25 cellular contexts compared by ENCODE assay signal in the genomic region with DNA sequence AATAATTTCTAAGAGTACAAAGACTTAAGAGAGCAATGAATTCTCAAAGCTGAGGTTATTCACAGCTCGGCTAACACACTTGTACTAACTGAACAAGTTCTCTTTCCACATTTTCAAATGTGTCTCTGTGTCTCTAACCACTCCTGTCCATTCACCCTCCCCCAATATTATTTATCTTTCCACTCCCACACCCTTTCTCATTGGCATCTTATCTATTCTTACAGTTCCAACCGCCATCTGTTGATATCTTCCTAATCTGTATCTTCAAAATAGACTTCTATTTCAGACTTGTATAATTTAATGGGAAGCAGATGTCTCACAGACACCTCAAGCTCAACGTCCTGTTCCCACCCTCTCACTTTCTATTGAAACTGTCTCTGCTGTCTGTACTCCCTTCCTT.
DNase-seq lines count a peak whose midpoint lies in the region; ATAC-seq, FAIRE-seq and TF ChIP-seq lines count a peak whose summit lies in the region.
"Had no signal": no experiment of that assay in that cellular context is flagged by ENCODE, and none has a peak within 500 bp of the region (broad histone marks: within the 10 kb centered on the region; RNA-seq: fewer than 3 reads in every experiment).

No MANE protein-coding gene starts in this region.

- H3K36me3 ChIP-seq in GM23338 (ENCODE audit: insufficient read depth) (no peaks in the 10 kb centered on the region), K562 (ENCODE audit: control insufficient read depth, insufficient read depth, low read length) (no peaks in the 10 kb centered on the region)

- ATAC-seq in GM23338: no peak
- ATAC-seq in K562: peak; percentile 85
- ATAC-seq in GM21367 (IDR thresholded peaks at IDR 0.05; ENCODE audit: unreplicated experiment): no peak
- ATAC-seq: Panc1, T-helper 17 cell had no signal

- peak; percentile 92 for TF ChIP-seq EP300 in K562 (IDR thresholded peaks at IDR 0.05; ENCODE audit: low read length)

- intact Hi-C loops in K562 (cut with micrococcal nuclease): no loop called here

- peaks cover 4% of the 10 kb centered on the region; the same call in 2 of the 3 replicates for H3K4me1 Mint-ChIP-seq in GM23338
- H3K4me1 Mint-ChIP-seq: T-helper 17 cell had no signal

- in situ Hi-C loops in K562 (cut with MboI): no loop called here

- H3K79me2 ChIP-seq in GM23338 (replicated peaks; ENCODE audit: insufficient read depth) (no peaks in the 10 kb centered on the region), K562 (ENCODE audit: control insufficient read depth, insufficient read depth, low read length) (no peaks in the 10 kb centered on the region)

- TF ChIP-seq POLR2A in K562 (conservative IDR thresholded peaks at IDR 0.05): no peak

- H3K4me3 ChIP-seq in GM23338 (no peak overlapping the region), K562 (no peak overlapping the region)
- H3K4me3 ChIP-seq: GM23248 had no signal

- peaks cover 1% of the 10 kb centered on the region for H3K27me3 Mint-ChIP-seq in GM23338 (ENCODE audit: insufficient read depth, low read depth, poor library complexity)
- H3K27me3 Mint-ChIP-seq: T-helper 17 cell had no signal

- H3K27me3 ChIP-seq in GM23338 (ENCODE audit: insufficient read depth): no peaks in the 10 kb centered on the region
- no peaks in the 10 kb centered on the region for H3K27me3 ChIP-seq in K562 (ENCODE audit: control insufficient read depth in 2 of 2, insufficient read depth in 2 of 2, low read length in 2 of 2)

- H3F3A ChIP-seq in GM23338 (replicated peaks; ENCODE audit: low read depth): no peaks in the 10 kb centered on the region

- no peaks in the 10 kb centered on the region for H3K4me1 ChIP-seq in GM23338 (ENCODE audit: insufficient read depth)
- H3K4me1 ChIP-seq in K562 (replicated peaks in 1 of 2; ENCODE audit: control insufficient read depth in 2 of 2, insufficient read depth in 2 of 2, low read length in 2 of 2): no peaks in the 10 kb centered on the region; a peak in 3 of 5 replicates

- H3K9me2 ChIP-seq in GM23338 (ENCODE audit: insufficient read depth): no peaks in the 10 kb centered on the region

- FAIRE-seq in K562 (lab: Jason Lieb, UNC): no peak

- BruUV-seq in K562 (replicated peaks; lab: Mats Ljungman, UMichigan): no TSS peak

- H2AFZ ChIP-seq in GM23338 (no peak overlapping the region), K562 (ENCODE audit: low read depth, low read length) (peak overlapping the region; percentile 90)
- H2AFZ ChIP-seq: GM23248 had no signal

- H3K4me2 ChIP-seq in GM23338: no peak overlapping the region
- H3K4me2 ChIP-seq in K562 (ENCODE audit: insufficient read depth, low read length): peak overlapping the region; percentile 70

- POLR2A ChIA-PET in K562 (lab: Yijun Ruan, JAX): interaction anchor here (0.9 kb wide), 1 partner anchor 10 kb away, joined by 3 read pairs; no protein-coding TSS in a partner anchor

- H4K20me1 ChIP-seq in GM23338 (replicated peaks; ENCODE audit: insufficient read depth) (no peaks in the 10 kb centered on the region), K562 (replicated peaks; ENCODE audit: control insufficient read depth, insufficient read depth, low read length) (no peaks in the 10 kb centered on the region)

- H3K36me3 Mint-ChIP-seq in GM23338 (ENCODE audit: low read depth): no peaks in the 10 kb centered on the region

- 0% methylated on average over 3 of the region's 3 CpGs for WGBS in K562 (ENCODE audit: insufficient coverage, low coverage, missing lambda C conversion rate)

- H3K27ac ChIP-seq in GM23338 (ENCODE audit: low read depth) (no peak overlapping the region), K562 (ENCODE audit: extremely low read depth, low read depth, low read length) (peak overlapping the region; percentile 84)
- H3K27ac ChIP-seq: GM23248, RWPE1 had no signal

- no peaks in the 10 kb centered on the region for H3K9me3 Mint-ChIP-seq in GM23338

- peak overlapping the region; percentile 7 for H3K27ac Mint-ChIP-seq in GM23338
- H3K27ac Mint-ChIP-seq: T-helper 17 cell had no signal

- no peak overlapping the region for H3K4me3 Mint-ChIP-seq in GM23338
- H3K4me3 Mint-ChIP-seq: T-helper 17 cell had no signal

- H3K9me1 ChIP-seq in K562 (ENCODE audit: control insufficient read depth, insufficient read depth, low read length): no peaks in the 10 kb centered on the region

- no peak for DNase-seq in GM23338 (ENCODE audit: low spot score)
- peak; percentile 0 to 71 for DNase-seq in NCI-H524 (lab: John Stamatoyannopoulos, UW)
- DNase-seq in OCI-M2 (lab: John Stamatoyannopoulos, UW; ENCODE audit: unreplicated experiment): peak; percentile 48
- peak; percentile 6 to 55 (median 12) for DNase-seq in K562 (ENCODE audit: extremely low read depth in 1 of 4, low spot score in 3 of 4)
- no peak for DNase-seq in NCI-H1092 treated with DMSO at 0.1 percent for 48 hours (lab: John Stamatoyannopoulos, UW)
- DNase-seq in activated gamma-delta T cell treated with Interleukin-2 at 50 U/mL for 16 hours: no peak
- no peak for DNase-seq in activated CD4-positive, CD25-positive, alpha-beta regulatory T cell (lab: John Stamatoyannopoulos, UW)
- DNase-seq: DMS153, GM23248, HCEC 1CT, KG1, MM.1S, NCI-H1417 treated with DMSO at 0.1 percent for 48 hours, NCI-H1694 treated with DMSO at 0.1 percent for 48 hours, NCI-H2081 treated with DMSO at 0.1 percent for 48 hours, NCI-H2171, NCI-H226, NCI-H510A, NCI-H748 treated with DMSO at 0.1 percent for 48 hours, SHP77, SW 1271, T-helper 17 cell had no signal

- peak overlapping the region in 1 of 2 experiments; percentile 59; a peak in 2 of 4 replicates for H3K9ac ChIP-seq in K562 (ENCODE audit: insufficient read depth in 1 of 2, low read depth in 2 of 2, low read length in 2 of 2)
- H3K9ac ChIP-seq: GM23248 had no signal

- CTCF ChIA-PET in K562 (lab: Yijun Ruan, JAX; ENCODE audit: low intra/inter-chr PET ratio): no interaction called here

- no peak for TF ChIP-seq CTCF in GM23338 (conservative IDR thresholded peaks at IDR 0.05; ENCODE audit: low read depth in 2 of 2)
- no peak for TF ChIP-seq CTCF in K562 (IDR thresholded peaks at IDR 0.05 in 2 of 3, conservative IDR thresholded peaks at IDR 0.05 in 1 of 3; ENCODE audit: insufficient read depth in 2 of 3, low read depth in 1 of 3, low read length in 3 of 3)

- no peaks in the 10 kb centered on the region for H3K9me3 ChIP-seq in K562 (replicated peaks; ENCODE audit: control insufficient read depth, insufficient read depth, low read depth, low read length)

- no peak for TF ChIP-seq RAD21 in K562 (CRISPR knock-in tag; conservative IDR thresholded peaks at IDR 0.05 in 1 of 2, IDR thresholded peaks at IDR 0.05 in 1 of 2)

TF ChIP-seq in GM23338, 12 proteins besides CTCF, POLR2A, EP300 and RAD21 (continues in another document):
- TF ChIP-seq JUNB (IDR thresholded peaks at IDR 0.05; ENCODE audit: unreplicated experiment) (no peak), EZH2phosphoT487 (IDR thresholded peaks at IDR 0.05; ENCODE audit: unreplicated experiment) (no peak), ZNF114 (CRISPR knock-in tag; IDR thresholded peaks at IDR 0.05) (no peak), EZH2 (IDR thresholded peaks at IDR 0.05; ENCODE audit: low read depth, unreplicated experiment) (no peak), POLR2AphosphoS5 (IDR thresholded peaks at IDR 0.05; ENCODE audit: low read depth) (no peak), STAT1 (IDR thresholded peaks at IDR 0.05; ENCODE audit: unreplicated experiment) (no peak), ZNF331 (CRISPR knock-in tag; IDR thresholded peaks at IDR 0.05; ENCODE audit: low read depth) (no peak)

TF ChIP-seq in K562, 482 proteins besides CTCF, POLR2A, EP300 and RAD21 (continues in another document):
- TF ChIP-seq MCM5 (IDR thresholded peaks at IDR 0.05; ENCODE audit: low read depth) (no peak), CCNT2 (IDR thresholded peaks at IDR 0.05; ENCODE audit: borderline replicate concordance, extremely low read depth, insufficient read length, low read depth, low read length) (no peak), ZNF699 (CRISPR knock-in tag; IDR thresholded peaks at IDR 0.05; ENCODE audit: insufficient replicate concordance) (no peak), KAT7 (CRISPR knock-in tag; IDR thresholded peaks at IDR 0.05; ENCODE audit: borderline replicate concordance) (no peak), XRCC3 (IDR thresholded peaks at IDR 0.05) (no peak), LCOR (CRISPR knock-in tag; IDR thresholded peaks at IDR 0.05) (no peak)
- TF ChIP-seq, protein P1, sequence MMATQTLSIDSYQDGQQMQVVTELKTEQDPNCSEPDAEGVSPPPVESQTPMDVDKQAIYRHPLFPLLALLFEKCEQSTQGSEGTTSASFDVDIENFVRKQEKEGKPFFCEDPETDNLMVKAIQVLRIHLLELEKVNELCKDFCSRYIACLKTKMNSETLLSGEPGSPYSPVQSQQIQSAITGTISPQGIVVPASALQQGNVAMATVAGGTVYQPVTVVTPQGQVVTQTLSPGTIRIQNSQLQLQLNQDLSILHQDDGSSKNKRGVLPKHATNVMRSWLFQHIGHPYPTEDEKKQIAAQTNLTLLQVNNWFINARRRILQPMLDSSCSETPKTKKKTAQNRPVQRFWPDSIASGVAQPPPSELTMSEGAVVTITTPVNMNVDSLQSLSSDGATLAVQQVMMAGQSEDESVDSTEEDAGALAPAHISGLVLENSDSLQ (IDR thresholded peaks at IDR 0.05): peak; percentile 34; the same call in 1 of the 2 replicates
- TF ChIP-seq, protein P2, sequence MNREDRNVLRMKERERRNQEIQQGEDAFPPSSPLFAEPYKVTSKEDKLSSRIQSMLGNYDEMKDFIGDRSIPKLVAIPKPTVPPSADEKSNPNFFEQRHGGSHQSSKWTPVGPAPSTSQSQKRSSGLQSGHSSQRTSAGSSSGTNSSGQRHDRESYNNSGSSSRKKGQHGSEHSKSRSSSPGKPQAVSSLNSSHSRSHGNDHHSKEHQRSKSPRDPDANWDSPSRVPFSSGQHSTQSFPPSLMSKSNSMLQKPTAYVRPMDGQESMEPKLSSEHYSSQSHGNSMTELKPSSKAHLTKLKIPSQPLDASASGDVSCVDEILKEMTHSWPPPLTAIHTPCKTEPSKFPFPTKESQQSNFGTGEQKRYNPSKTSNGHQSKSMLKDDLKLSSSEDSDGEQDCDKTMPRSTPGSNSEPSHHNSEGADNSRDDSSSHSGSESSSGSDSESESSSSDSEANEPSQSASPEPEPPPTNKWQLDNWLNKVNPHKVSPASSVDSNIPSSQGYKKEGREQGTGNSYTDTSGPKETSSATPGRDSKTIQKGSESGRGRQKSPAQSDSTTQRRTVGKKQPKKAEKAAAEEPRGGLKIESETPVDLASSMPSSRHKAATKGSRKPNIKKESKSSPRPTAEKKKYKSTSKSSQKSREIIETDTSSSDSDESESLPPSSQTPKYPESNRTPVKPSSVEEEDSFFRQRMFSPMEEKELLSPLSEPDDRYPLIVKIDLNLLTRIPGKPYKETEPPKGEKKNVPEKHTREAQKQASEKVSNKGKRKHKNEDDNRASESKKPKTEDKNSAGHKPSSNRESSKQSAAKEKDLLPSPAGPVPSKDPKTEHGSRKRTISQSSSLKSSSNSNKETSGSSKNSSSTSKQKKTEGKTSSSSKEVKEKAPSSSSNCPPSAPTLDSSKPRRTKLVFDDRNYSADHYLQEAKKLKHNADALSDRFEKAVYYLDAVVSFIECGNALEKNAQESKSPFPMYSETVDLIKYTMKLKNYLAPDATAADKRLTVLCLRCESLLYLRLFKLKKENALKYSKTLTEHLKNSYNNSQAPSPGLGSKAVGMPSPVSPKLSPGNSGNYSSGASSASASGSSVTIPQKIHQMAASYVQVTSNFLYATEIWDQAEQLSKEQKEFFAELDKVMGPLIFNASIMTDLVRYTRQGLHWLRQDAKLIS (CRISPR knock-in tag; IDR thresholded peaks at IDR 0.05): no peak

Comparison
In these comparisons a context has a peak if more than half of its experiments do, and no peak if none do; other contexts are left out.
1. DNase-seq: peak in NCI-H524 (2 of 2), OCI-M2 (single experiment) and K562 (4 of 4); none in GM23338 (single experiment), NCI-H1092 treated with DMSO at 0.1 percent for 48 hours (single experiment), activated gamma-delta T cell treated with Interleukin-2 at 50 U/mL for 16 hours (single experiment) and activated CD4-positive, CD25-positive, alpha-beta regulatory T cell (0 of 4).